In the genomic region with DNA sequence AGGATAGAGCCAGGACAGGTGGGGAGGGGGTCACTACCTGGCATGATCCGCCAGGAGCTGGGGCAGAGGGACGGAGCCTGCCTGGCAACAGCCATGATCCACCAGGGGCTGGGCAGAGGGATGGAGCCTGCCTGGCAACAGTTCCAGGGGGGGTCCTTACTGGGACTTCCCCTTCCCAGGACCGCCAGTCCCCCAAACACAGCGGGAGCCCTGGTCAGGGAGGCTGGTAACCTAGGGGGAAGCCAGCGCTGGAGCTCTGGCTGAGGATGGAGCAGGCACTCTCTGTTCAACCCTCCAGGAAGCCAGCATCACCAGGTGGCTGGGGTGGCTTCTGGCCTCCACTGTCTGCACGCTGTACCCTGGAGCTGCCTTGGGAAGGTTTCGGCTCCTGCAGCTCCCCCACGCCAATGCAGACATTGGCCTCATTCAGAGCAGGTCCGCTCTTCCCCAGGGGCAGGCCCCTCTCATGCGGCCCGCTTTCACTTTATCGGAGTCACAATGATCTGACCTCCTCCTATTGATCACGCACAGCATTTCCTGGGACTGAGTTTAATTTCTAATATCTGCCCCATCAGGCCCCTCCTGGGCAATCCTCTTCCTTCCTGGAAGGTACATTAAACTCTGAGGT, we compare ENCODE assay signal across 24 cellular contexts.
"Had no signal": no experiment of that assay in that cellular context is flagged by ENCODE, and none has a peak within 500 bp of the region (broad histone marks: within the 10 kb centered on the region; RNA-seq: fewer than 3 reads in every experiment).

No MANE protein-coding gene starts in this region.

- H3K27me3 Mint-ChIP-seq: stimulated activated naive CD8-positive, alpha-beta T cell treated with anti-CD3 and anti-CD28 coated beads, Interleukin-15, amount 100 ng/mL, for 72 hours had no signal

- H3K9me3 ChIP-seq: breast epithelium, colonic mucosa, SJCRH30, tibial nerve had no signal

- H3K4me1 ChIP-seq: breast epithelium, colonic mucosa, foreskin keratinocyte, tibial nerve had no signal

- H3K27me3 ChIP-seq: breast epithelium, colonic mucosa, SJCRH30, tibial nerve had no signal

- FAIRE-seq: endometrium, TTC549, urothelium cell line had no signal

- H3K4me3 Mint-ChIP-seq: activated CD8-positive, alpha-beta T cell treated with anti-CD3 and anti-CD28 coated beads, Interleukin-2, amount 10 ng/mL, durations not matched to agents 7 days and 5 days; neural crest cell; stimulated activated naive CD8-positive, alpha-beta T cell treated with anti-CD3 and anti-CD28 coated beads, Interleukin-15, amount 100 ng/mL, for 72 hours; T-cell; T-helper 2 cell treated with Interferon-gamma antibody and Interleukin-4, amounts not matched to agents 5 μg/mL and 100 μg/mL, for 36 hours had no signal

- H3K36me3 ChIP-seq: breast epithelium, colonic mucosa, SJCRH30, tibial nerve had no signal

- H3K4me3 ChIP-seq: breast epithelium, colonic mucosa, SJCRH30, tibial nerve had no signal

- H3K27ac Mint-ChIP-seq: activated CD8-positive, alpha-beta T cell treated with anti-CD3 and anti-CD28 coated beads, Interleukin-2, amount 10 ng/mL, durations not matched to agents 7 days and 5 days; activated naive CD4-positive, alpha-beta T cell treated with anti-CD3 and anti-CD28 coated beads, Interleukin-2, amount 50 U/mL, for 72 hours; progenitor cell of endocrine pancreas; stimulated activated naive CD8-positive, alpha-beta T cell treated with anti-CD3 and anti-CD28 coated beads, Interleukin-15, amount 100 ng/mL, for 72 hours; T-cell; T-helper 2 cell treated with Interferon-gamma antibody and Interleukin-4, amounts not matched to agents 5 μg/mL and 100 μg/mL, for 36 hours had no signal

- H3K27ac ChIP-seq: colonic mucosa, foreskin keratinocyte, SJCRH30, tibial nerve had no signal

- DNase-seq: activated CD4-positive, alpha-beta T cell treated with anti-CD3 and anti-CD28 coated beads for 1 hour; activated CD4-positive, alpha-beta T cell treated with anti-CD3 and anti-CD28 coated beads, Interleukin-2, amount 50 U/mL, for 1 hour; activated CD8-positive, alpha-beta T cell treated with anti-CD3 and anti-CD28 coated beads, Interleukin-2, amount 10 ng/mL, durations not matched to agents 7 days and 5 days; activated gamma-delta T cell; colonic mucosa; erythroblast; kidney glomerular epithelial cell; left ventricle myocardium superior; midbrain; retina; SJCRH30; stimulated activated CD4-positive, alpha-beta T cell treated with anti-CD3 and anti-CD28 coated beads, Interleukin-4, amount 100 ng/mL, for 4 hours; stimulated activated naive CD8-positive, alpha-beta T cell treated with anti-CD3 and anti-CD28 coated beads, Interleukin-15, amount 100 ng/mL, for 72 hours had no signal

- ATAC-seq: activated CD8-positive, alpha-beta T cell treated with anti-CD3 and anti-CD28 coated beads, Interleukin-2, amount 10 ng/mL, durations not matched to agents 7 days and 5 days; activated naive CD4-positive, alpha-beta T cell treated with anti-CD3 and anti-CD28 coated beads, Interleukin-2, amount 50 U/mL, for 72 hours; left ventricle myocardium superior; stimulated activated naive CD8-positive, alpha-beta T cell treated with anti-CD3 and anti-CD28 coated beads, Interleukin-15, amount 100 ng/mL, for 72 hours; T-cell had no signal

- H3K36me3 Mint-ChIP-seq: activated naive CD4-positive, alpha-beta T cell treated with anti-CD3 and anti-CD28 coated beads, Interleukin-2, amount 50 U/mL, for 72 hours; T-cell had no signal

- H3K9me3 Mint-ChIP-seq: activated naive CD4-positive, alpha-beta T cell treated with anti-CD3 and anti-CD28 coated beads, Interleukin-2, amount 50 U/mL, for 72 hours; neural crest cell; stimulated activated naive CD8-positive, alpha-beta T cell treated with anti-CD3 and anti-CD28 coated beads, Interleukin-15, amount 100 ng/mL, for 72 hours; T-cell; T-helper 2 cell treated with Interferon-gamma antibody and Interleukin-4, amounts not matched to agents 5 μg/mL and 100 μg/mL, for 36 hours had no signal
